Comparison of ENCODE assay signal across 2 cellular contexts in the genomic region with DNA sequence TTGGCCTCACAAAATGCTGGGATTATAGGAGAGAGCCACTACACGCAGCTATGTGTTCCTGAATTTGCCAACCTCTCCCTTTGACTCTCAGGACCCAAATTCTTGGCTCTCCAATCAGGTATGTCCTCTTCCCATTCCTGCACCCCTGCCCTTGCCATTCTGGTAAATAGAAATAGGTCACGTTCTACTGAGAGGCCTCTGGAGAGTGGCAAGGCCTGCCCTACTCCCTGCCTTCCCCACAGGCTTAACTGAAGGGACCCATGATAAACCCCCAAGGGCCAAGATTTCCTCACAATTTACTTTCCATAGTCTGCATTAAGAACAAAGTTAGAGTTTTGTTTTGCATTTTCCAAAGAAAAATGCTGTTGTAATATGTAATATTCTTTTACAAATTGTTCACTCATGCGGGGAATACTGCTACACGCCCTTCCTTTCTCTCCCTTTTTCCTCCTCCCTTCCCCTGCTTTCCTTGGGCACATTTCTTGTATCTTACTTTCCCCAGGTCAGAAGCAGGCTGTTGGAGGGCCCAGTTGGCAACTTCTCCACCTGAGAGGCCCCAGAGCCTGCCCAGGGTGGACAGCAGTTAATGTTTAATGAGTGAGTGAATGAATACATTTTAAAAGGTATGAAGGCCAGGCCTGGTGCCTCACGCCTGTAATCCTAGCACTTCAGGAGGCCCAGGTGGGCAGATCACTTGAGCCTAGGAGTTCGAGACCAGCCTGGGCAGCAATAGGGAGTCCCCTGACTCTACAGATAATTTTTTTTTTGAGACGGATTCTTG.
TF ChIP-seq lines count a peak whose summit lies in the region.

No MANE protein-coding gene starts in this region.

TF ChIP-seq in K562, 482 proteins besides CTCF, POLR2A, EP300 and RAD21:
- no peak for TF ChIP-seq ILF3 (IDR thresholded peaks at IDR 0.05; ENCODE audit: borderline replicate concordance)
- TF ChIP-seq, protein P1, sequence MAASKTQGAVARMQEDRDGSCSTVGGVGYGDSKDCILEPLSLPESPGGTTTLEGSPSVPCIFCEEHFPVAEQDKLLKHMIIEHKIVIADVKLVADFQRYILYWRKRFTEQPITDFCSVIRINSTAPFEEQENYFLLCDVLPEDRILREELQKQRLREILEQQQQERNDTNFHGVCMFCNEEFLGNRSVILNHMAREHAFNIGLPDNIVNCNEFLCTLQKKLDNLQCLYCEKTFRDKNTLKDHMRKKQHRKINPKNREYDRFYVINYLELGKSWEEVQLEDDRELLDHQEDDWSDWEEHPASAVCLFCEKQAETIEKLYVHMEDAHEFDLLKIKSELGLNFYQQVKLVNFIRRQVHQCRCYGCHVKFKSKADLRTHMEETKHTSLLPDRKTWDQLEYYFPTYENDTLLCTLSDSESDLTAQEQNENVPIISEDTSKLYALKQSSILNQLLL (CRISPR knock-in tag; IDR thresholded peaks at IDR 0.05; ENCODE audit: borderline replicate concordance): no peak
TF ChIP-seq in K562: peak in this region for 0.

TF ChIP-seq in HepG2, 621 proteins besides CTCF, POLR2A, EP300 and RAD21 (continues in another document):
- TF ChIP-seq KLF13 (CRISPR knock-in tag; IDR thresholded peaks at IDR 0.05) (no peak), ETV6 (CRISPR knock-in tag; conservative IDR thresholded peaks at IDR 0.05) (no peak), SRSF9 (IDR thresholded peaks at IDR 0.05; ENCODE audit: borderline replicate concordance, insufficient read depth, low read depth, low read length, poor library complexity, severe bottlenecking) (no peak), ZSCAN25 (CRISPR knock-in tag; IDR thresholded peaks at IDR 0.05) (no peak), YEATS2 (CRISPR knock-in tag; IDR thresholded peaks at IDR 0.05; ENCODE audit: borderline replicate concordance) (no peak), GATAD2A (CRISPR knock-in tag; IDR thresholded peaks at IDR 0.05) (peak; percentile 34; the same call in 1 of the 2 replicates), ZFY (CRISPR knock-in tag; IDR thresholded peaks at IDR 0.05) (peak; percentile 29; the same call in 1 of the 2 replicates), ZNF253 (CRISPR knock-in tag; IDR thresholded peaks at IDR 0.05; ENCODE audit: borderline replicate concordance) (no peak), TCF7L2 (IDR thresholded peaks at IDR 0.05; ENCODE audit: low read depth, low read length) (no peak), ZFX (CRISPR knock-in tag; IDR thresholded peaks at IDR 0.05; ENCODE audit: low read depth) (peak; percentile 71), ZNF430 (CRISPR knock-in tag; IDR thresholded peaks at IDR 0.05) (0 out of 2 replicates have a peak, but pooled peaks have one; percentile 27), ZNF605 (CRISPR knock-in tag; IDR thresholded peaks at IDR 0.05) (0 out of 2 replicates have a peak, but pooled peaks have one; percentile 32), PITX1 (CRISPR knock-in tag; IDR thresholded peaks at IDR 0.05) (peak; percentile 66; the same call in 1 of the 2 replicates), JUND (CRISPR knock-in tag; IDR thresholded peaks at IDR 0.05) (no peak), POGZ (CRISPR knock-in tag; IDR thresholded peaks at IDR 0.05) (no peak), FOXA1 (IDR thresholded peaks at IDR 0.05) (no peak), FOXA1 (CRISPR knock-in tag; IDR thresholded peaks at IDR 0.05) (no peak), HMG20B (CRISPR knock-in tag; conservative IDR thresholded peaks at IDR 0.05) (no peak), MYNN (CRISPR knock-in tag; IDR thresholded peaks at IDR 0.05; ENCODE audit: low read depth) (no peak), CENPT (CRISPR knock-in tag; IDR thresholded peaks at IDR 0.05; ENCODE audit: low read depth) (no peak), ADNP (CRISPR knock-in tag; IDR thresholded peaks at IDR 0.05) (peak; percentile 66; the same call in 1 of the 2 replicates), ZNF589 (CRISPR knock-in tag; conservative IDR thresholded peaks at IDR 0.05) (no peak), CENPBD1 (CRISPR knock-in tag; IDR thresholded peaks at IDR 0.05; ENCODE audit: borderline replicate concordance, low read depth) (no peak), ZFP36L1 (CRISPR knock-in tag; IDR thresholded peaks at IDR 0.05) (no peak), MEIS2 (CRISPR knock-in tag; IDR thresholded peaks at IDR 0.05) (no peak), ASH2L (IDR thresholded peaks at IDR 0.05; ENCODE audit: insufficient read length, low read depth, low read length) (peak; percentile 38), ZMAT3 (CRISPR knock-in tag; conservative IDR thresholded peaks at IDR 0.05) (no peak), MIER3 (CRISPR knock-in tag; IDR thresholded peaks at IDR 0.05; ENCODE audit: borderline replicate concordance) (no peak), MED1 (CRISPR knock-in tag; IDR thresholded peaks at IDR 0.05) (0 out of 2 replicates have a peak, but pooled peaks have one; percentile 25), ZMYM4 (CRISPR knock-in tag; IDR thresholded peaks at IDR 0.05) (peak; percentile 31; the same call in 1 of the 2 replicates), ZNF570 (CRISPR knock-in tag; IDR thresholded peaks at IDR 0.05; ENCODE audit: borderline replicate concordance) (no peak), KAT7 (CRISPR knock-in tag; IDR thresholded peaks at IDR 0.05; ENCODE audit: borderline replicate concordance) (no peak), ZMYM2 (CRISPR knock-in tag; IDR thresholded peaks at IDR 0.05) (peak; percentile 85), TEAD3 (CRISPR knock-in tag; optimal IDR thresholded peaks at IDR 0.05; ENCODE audit: borderline replicate concordance) (peak; percentile 32), NCOA1 (CRISPR knock-in tag; IDR thresholded peaks at IDR 0.05) (no peak), ZNF160 (CRISPR knock-in tag; IDR thresholded peaks at IDR 0.05) (no peak), KLF11 (CRISPR knock-in tag; IDR thresholded peaks at IDR 0.05) (no peak), HNRNPK (IDR thresholded peaks at IDR 0.05; ENCODE audit: low read depth, low read length, poor library complexity, severe bottlenecking) (no peak), HNF1A (IDR thresholded peaks at IDR 0.05; ENCODE audit: low read depth) (peak; percentile 80), HNF1A (CRISPR knock-in tag; IDR thresholded peaks at IDR 0.05; ENCODE audit: borderline replicate concordance) (peak; percentile 89), ZNF883 (CRISPR knock-in tag; IDR thresholded peaks at IDR 0.05; ENCODE audit: not compliant biosample characterization) (no peak), KMT2A (CRISPR knock-in tag; IDR thresholded peaks at IDR 0.05) (no peak), TCF12 (IDR thresholded peaks at IDR 0.05) (no peak), TCF12 (CRISPR knock-in tag; IDR thresholded peaks at IDR 0.05) (no peak), ZNF720 (CRISPR knock-in tag; IDR thresholded peaks at IDR 0.05) (no peak), SALL1 (CRISPR knock-in tag; IDR thresholded peaks at IDR 0.05) (peak; percentile 39; the same call in 1 of the 2 replicates), ZFP36L2 (CRISPR knock-in tag; IDR thresholded peaks at IDR 0.05) (no peak)
- TF ChIP-seq, protein P2, sequence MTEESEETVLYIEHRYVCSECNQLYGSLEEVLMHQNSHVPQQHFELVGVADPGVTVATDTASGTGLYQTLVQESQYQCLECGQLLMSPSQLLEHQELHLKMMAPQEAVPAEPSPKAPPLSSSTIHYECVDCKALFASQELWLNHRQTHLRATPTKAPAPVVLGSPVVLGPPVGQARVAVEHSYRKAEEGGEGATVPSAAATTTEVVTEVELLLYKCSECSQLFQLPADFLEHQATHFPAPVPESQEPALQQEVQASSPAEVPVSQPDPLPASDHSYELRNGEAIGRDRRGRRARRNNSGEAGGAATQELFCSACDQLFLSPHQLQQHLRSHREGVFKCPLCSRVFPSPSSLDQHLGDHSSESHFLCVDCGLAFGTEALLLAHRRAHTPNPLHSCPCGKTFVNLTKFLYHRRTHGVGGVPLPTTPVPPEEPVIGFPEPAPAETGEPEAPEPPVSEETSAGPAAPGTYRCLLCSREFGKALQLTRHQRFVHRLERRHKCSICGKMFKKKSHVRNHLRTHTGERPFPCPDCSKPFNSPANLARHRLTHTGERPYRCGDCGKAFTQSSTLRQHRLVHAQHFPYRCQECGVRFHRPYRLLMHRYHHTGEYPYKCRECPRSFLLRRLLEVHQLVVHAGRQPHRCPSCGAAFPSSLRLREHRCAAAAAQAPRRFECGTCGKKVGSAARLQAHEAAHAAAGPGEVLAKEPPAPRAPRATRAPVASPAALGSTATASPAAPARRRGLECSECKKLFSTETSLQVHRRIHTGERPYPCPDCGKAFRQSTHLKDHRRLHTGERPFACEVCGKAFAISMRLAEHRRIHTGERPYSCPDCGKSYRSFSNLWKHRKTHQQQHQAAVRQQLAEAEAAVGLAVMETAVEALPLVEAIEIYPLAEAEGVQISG (CRISPR knock-in tag; IDR thresholded peaks at IDR 0.05): no peak
- TF ChIP-seq, protein P3, sequence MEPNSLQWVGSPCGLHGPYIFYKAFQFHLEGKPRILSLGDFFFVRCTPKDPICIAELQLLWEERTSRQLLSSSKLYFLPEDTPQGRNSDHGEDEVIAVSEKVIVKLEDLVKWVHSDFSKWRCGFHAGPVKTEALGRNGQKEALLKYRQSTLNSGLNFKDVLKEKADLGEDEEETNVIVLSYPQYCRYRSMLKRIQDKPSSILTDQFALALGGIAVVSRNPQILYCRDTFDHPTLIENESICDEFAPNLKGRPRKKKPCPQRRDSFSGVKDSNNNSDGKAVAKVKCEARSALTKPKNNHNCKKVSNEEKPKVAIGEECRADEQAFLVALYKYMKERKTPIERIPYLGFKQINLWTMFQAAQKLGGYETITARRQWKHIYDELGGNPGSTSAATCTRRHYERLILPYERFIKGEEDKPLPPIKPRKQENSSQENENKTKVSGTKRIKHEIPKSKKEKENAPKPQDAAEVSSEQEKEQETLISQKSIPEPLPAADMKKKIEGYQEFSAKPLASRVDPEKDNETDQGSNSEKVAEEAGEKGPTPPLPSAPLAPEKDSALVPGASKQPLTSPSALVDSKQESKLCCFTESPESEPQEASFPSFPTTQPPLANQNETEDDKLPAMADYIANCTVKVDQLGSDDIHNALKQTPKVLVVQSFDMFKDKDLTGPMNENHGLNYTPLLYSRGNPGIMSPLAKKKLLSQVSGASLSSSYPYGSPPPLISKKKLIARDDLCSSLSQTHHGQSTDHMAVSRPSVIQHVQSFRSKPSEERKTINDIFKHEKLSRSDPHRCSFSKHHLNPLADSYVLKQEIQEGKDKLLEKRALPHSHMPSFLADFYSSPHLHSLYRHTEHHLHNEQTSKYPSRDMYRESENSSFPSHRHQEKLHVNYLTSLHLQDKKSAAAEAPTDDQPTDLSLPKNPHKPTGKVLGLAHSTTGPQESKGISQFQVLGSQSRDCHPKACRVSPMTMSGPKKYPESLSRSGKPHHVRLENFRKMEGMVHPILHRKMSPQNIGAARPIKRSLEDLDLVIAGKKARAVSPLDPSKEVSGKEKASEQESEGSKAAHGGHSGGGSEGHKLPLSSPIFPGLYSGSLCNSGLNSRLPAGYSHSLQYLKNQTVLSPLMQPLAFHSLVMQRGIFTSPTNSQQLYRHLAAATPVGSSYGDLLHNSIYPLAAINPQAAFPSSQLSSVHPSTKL (CRISPR knock-in tag; IDR thresholded peaks at IDR 0.05): 0 out of 2 replicates have a peak, but pooled peaks have one; percentile 30
- TF ChIP-seq, protein P4, sequence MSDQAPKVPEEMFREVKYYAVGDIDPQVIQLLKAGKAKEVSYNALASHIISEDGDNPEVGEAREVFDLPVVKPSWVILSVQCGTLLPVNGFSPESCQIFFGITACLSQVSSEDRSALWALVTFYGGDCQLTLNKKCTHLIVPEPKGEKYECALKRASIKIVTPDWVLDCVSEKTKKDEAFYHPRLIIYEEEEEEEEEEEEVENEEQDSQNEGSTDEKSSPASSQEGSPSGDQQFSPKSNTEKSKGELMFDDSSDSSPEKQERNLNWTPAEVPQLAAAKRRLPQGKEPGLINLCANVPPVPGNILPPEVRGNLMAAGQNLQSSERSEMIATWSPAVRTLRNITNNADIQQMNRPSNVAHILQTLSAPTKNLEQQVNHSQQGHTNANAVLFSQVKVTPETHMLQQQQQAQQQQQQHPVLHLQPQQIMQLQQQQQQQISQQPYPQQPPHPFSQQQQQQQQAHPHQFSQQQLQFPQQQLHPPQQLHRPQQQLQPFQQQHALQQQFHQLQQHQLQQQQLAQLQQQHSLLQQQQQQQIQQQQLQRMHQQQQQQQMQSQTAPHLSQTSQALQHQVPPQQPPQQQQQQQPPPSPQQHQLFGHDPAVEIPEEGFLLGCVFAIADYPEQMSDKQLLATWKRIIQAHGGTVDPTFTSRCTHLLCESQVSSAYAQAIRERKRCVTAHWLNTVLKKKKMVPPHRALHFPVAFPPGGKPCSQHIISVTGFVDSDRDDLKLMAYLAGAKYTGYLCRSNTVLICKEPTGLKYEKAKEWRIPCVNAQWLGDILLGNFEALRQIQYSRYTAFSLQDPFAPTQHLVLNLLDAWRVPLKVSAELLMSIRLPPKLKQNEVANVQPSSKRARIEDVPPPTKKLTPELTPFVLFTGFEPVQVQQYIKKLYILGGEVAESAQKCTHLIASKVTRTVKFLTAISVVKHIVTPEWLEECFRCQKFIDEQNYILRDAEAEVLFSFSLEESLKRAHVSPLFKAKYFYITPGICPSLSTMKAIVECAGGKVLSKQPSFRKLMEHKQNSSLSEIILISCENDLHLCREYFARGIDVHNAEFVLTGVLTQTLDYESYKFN (CRISPR knock-in tag; conservative IDR thresholded peaks at IDR 0.05): peak; percentile 77
